In genomic region chr2:201406077-201406662, GRCh38 we compare ENCODE assay signal across 8 cellular contexts. TPM values are rescaled to one million over a fixed set of nuclear protein-coding genes. Genes with fewer than 3 reads are reported as not detected.
DNase-seq lines count a peak whose midpoint lies in the region; ATAC-seq and TF ChIP-seq lines count a peak whose summit lies in the region.

No MANE protein-coding gene starts in this region.

- 3 to 5% methylated on average over 3 of the region's 3 CpGs for WGBS in aorta, 2 donors

- H3K4me1 Mint-ChIP-seq in natural killer cell treated with Interleukin-12 subunit alpha and Interleukin-12 subunit beta and Interleukin-15 and Interleukin-18, amount 100 ng/mL, for 72 hours (ENCODE audit: low read depth in 2 of 2): peaks cover 12 to 27% of the 10 kb centered on the region in 2 donors
- H3K4me1 Mint-ChIP-seq in natural killer cell: peaks cover 11 to 21% of the 10 kb centered on the region in 2 donors
- H3K4me1 Mint-ChIP-seq in activated CD8-positive, alpha-beta T cell treated with anti-CD3 and anti-CD28 coated beads, Interleukin-2, amount 10 ng/mL, durations not matched to agents 7 days and 5 days (ENCODE audit: low read depth): peaks cover 53% of the 10 kb centered on the region

- intact Hi-C loops in natural killer cell (cut with micrococcal nuclease): no loop called here
- intact Hi-C loops in aorta (cut with DNase I): loop anchor here (2.0 to 5.0 kb wide), 2 partner anchors 45 to 46 kb away; partner anchors contain the start of genes STRADB (in 2 of the 2) and TRAK2 (in 2 of the 2)

- H3K36me3 Mint-ChIP-seq in natural killer cell treated with Interleukin-12 subunit alpha and Interleukin-12 subunit beta and Interleukin-15 and Interleukin-18, amount 100 ng/mL, for 72 hours: peaks cover 1% of the 10 kb centered on the region
- peaks cover 1% of the 10 kb centered on the region for H3K36me3 Mint-ChIP-seq in natural killer cell
- peaks cover 39% of the 10 kb centered on the region for H3K36me3 Mint-ChIP-seq in activated CD8-positive, alpha-beta T cell treated with anti-CD3 and anti-CD28 coated beads, Interleukin-2, amount 10 ng/mL, durations not matched to agents 7 days and 5 days (ENCODE audit: low read depth)

- TF ChIP-seq CTCF in natural killer cell (IDR thresholded peaks at IDR 0.05): no peak

- peaks cover 2 to 5% of the 10 kb centered on the region in 2 donors for H3K4me1 ChIP-seq in aorta (ENCODE audit: control insufficient read depth in 1 of 2, insufficient read depth in 2 of 2, low read length in 2 of 2)

- POLR2A ChIA-PET in activated CD8-positive, alpha-beta T cell treated with anti-CD3 and anti-CD28 coated beads, Interleukin-2, amount 10 ng/mL, durations not matched to agents 7 days and 5 days (lab: Charles Lee): interaction anchor here (0.7 to 1.9 kb wide), 2 partner anchors 45 to 146 kb away, joined by 3 to 10 read pairs; partner anchors contain the start of genes CASP8, STRADB and TRAK2

- H3K27ac Mint-ChIP-seq in natural killer cell treated with Interleukin-12 subunit alpha and Interleukin-12 subunit beta and Interleukin-15 and Interleukin-18, amount 100 ng/mL, for 72 hours: peak overlapping the region in 1 of 2 donors; percentile 53
- no peak overlapping the region for H3K27ac Mint-ChIP-seq in natural killer cell
- H3K27ac Mint-ChIP-seq in activated CD8-positive, alpha-beta T cell treated with anti-CD3 and anti-CD28 coated beads, Interleukin-2, amount 10 ng/mL, durations not matched to agents 7 days and 5 days: peak overlapping the region; percentile 27

- peak overlapping the region; percentile 5 for H3K4me3 Mint-ChIP-seq in natural killer cell treated with Interleukin-12 subunit alpha and Interleukin-12 subunit beta and Interleukin-15 and Interleukin-18, amount 100 ng/mL, for 72 hours
- H3K4me3 Mint-ChIP-seq in natural killer cell: no peak overlapping the region
- H3K4me3 Mint-ChIP-seq in activated CD8-positive, alpha-beta T cell treated with anti-CD3 and anti-CD28 coated beads, Interleukin-2, amount 10 ng/mL, durations not matched to agents 7 days and 5 days: peak overlapping the region; percentile 10

- H3K9me3 Mint-ChIP-seq in natural killer cell treated with Interleukin-12 subunit alpha and Interleukin-12 subunit beta and Interleukin-15 and Interleukin-18, amount 100 ng/mL, for 72 hours: no peaks in the 10 kb centered on the region
- H3K9me3 Mint-ChIP-seq in natural killer cell: no peaks in the 10 kb centered on the region
- no peaks in the 10 kb centered on the region for H3K9me3 Mint-ChIP-seq in activated CD8-positive, alpha-beta T cell treated with anti-CD3 and anti-CD28 coated beads, Interleukin-2, amount 10 ng/mL, durations not matched to agents 7 days and 5 days (ENCODE audit: insufficient read depth)

- ATAC-seq in natural killer cell treated with Interleukin-12 subunit alpha and Interleukin-12 subunit beta and Interleukin-15 and Interleukin-18, amount 100 ng/mL, for 72 hours: no peak
- no peak for ATAC-seq in natural killer cell
- peak; percentile 44 for ATAC-seq in activated CD8-positive, alpha-beta T cell treated with anti-CD3 and anti-CD28 coated beads, Interleukin-2, amount 10 ng/mL, durations not matched to agents 7 days and 5 days
- peak; percentile 74 for ATAC-seq in aorta (ENCODE audit: low FRiP score)
- ATAC-seq in GM21529 (IDR thresholded peaks at IDR 0.05; ENCODE audit: unreplicated experiment): no peak
- no peak for ATAC-seq in GM18511 (IDR thresholded peaks at IDR 0.05; ENCODE audit: unreplicated experiment)
- no peak for ATAC-seq in GM21381 (IDR thresholded peaks at IDR 0.05; ENCODE audit: unreplicated experiment)

- no peak for DNase-seq in natural killer cell treated with Interleukin-12 subunit alpha and Interleukin-12 subunit beta and Interleukin-15 and Interleukin-18, amount 100 ng/mL, for 72 hours (ENCODE audit: low spot score)
- DNase-seq in natural killer cell: no peak
- DNase-seq in activated CD8-positive, alpha-beta T cell treated with anti-CD3 and anti-CD28 coated beads, Interleukin-2, amount 10 ng/mL, durations not matched to agents 7 days and 5 days: no peak
- peak; percentile 58 for DNase-seq in inferior parietal cortex (ENCODE audit: extremely low spot score)
- DNase-seq in aorta: no peak

- no peaks in the 10 kb centered on the region for H3K27me3 Mint-ChIP-seq in natural killer cell treated with Interleukin-12 subunit alpha and Interleukin-12 subunit beta and Interleukin-15 and Interleukin-18, amount 100 ng/mL, for 72 hours
- no peaks in the 10 kb centered on the region for H3K27me3 Mint-ChIP-seq in natural killer cell (ENCODE audit: low read depth in 2 of 2)
- no peaks in the 10 kb centered on the region for H3K27me3 Mint-ChIP-seq in activated CD8-positive, alpha-beta T cell treated with anti-CD3 and anti-CD28 coated beads, Interleukin-2, amount 10 ng/mL, durations not matched to agents 7 days and 5 days (ENCODE audit: low read depth)

- no peaks in the 10 kb centered on the region for H3K36me3 ChIP-seq in aorta (ENCODE audit: control insufficient read depth in 1 of 2, insufficient read depth in 2 of 2, low read length in 1 of 2)

- no peak overlapping the region for H3K4me3 ChIP-seq in aorta (ENCODE audit: low read length in 2 of 2)

- no peaks in the 10 kb centered on the region for H3K27me3 ChIP-seq in aorta (ENCODE audit: control insufficient read depth in 1 of 2, insufficient read depth in 2 of 2, low read length in 1 of 2)

- H3K9me3 ChIP-seq in aorta (ENCODE audit: control insufficient read depth, low read length): no peaks in the 10 kb centered on the region

- CTCF ChIA-PET in activated CD8-positive, alpha-beta T cell treated with anti-CD3 and anti-CD28 coated beads, Interleukin-2, amount 10 ng/mL, durations not matched to agents 7 days and 5 days (lab: Charles Lee): interaction anchor here (1.1 to 3.1 kb wide), 5 partner anchors 8 to 288 kb away, joined by 3 to 15 read pairs (median 4); partner anchors contain the start of genes STRADB and TRAK2

- H3K27ac ChIP-seq in aorta (ENCODE audit: low read depth in 1 of 2, low read length in 2 of 2): no peak overlapping the region

RNA-seq across cellular contexts. Expression of gene TRAK2, which starts 45.1 kb away (rescaled TPM):
- total RNA-seq in natural killer cell treated with Interleukin-12 subunit alpha and Interleukin-12 subunit beta and Interleukin-15 and Interleukin-18, amount 100 ng/mL, for 72 hours: 10 to 100 TPM; 27.6 to 29.9 TPM
- total RNA-seq in natural killer cell (10 to 100 TPM; 19.2 to 29.4 (median 26.2) TPM), aorta (100 to 1,000 TPM in 1 of 2 donors, 10 to 100 TPM in 1; 84.7 to 119 TPM)
- total RNA-seq in activated CD8-positive, alpha-beta T cell treated with anti-CD3 and anti-CD28 coated beads, Interleukin-2, amount 10 ng/mL, durations not matched to agents 7 days and 5 days: 10 to 100 TPM; 51.3 to 53.0 TPM
- polyA plus RNA-seq in aorta: 100 to 1,000 TPM in 1 of 2 donors, 10 to 100 TPM in 1; 35.9 to 128 TPM

RNA-seq across cellular contexts. Expression of gene STRADB, which starts 45.4 kb away (rescaled TPM):
- 10 to 100 TPM; 11.8 to 21.3 TPM for total RNA-seq in natural killer cell treated with Interleukin-12 subunit alpha and Interleukin-12 subunit beta and Interleukin-15 and Interleukin-18, amount 100 ng/mL, for 72 hours
- total RNA-seq in natural killer cell (10 to 100 TPM; 11.8 to 15.3 (median 14.7) TPM), aorta (10 to 100 TPM; 15.7 to 17.7 TPM)
- 10 to 100 TPM; 26.8 to 30.3 TPM for total RNA-seq in activated CD8-positive, alpha-beta T cell treated with anti-CD3 and anti-CD28 coated beads, Interleukin-2, amount 10 ng/mL, durations not matched to agents 7 days and 5 days
- polyA plus RNA-seq in aorta: 10 to 100 TPM; 15.5 to 29.7 TPM

RNA-seq across cellular contexts. Expression of gene FLACC1, which starts 49.0 kb away (rescaled TPM):
- 1 to 10 TPM; 3.4 to 4.0 TPM for total RNA-seq in natural killer cell treated with Interleukin-12 subunit alpha and Interleukin-12 subunit beta and Interleukin-15 and Interleukin-18, amount 100 ng/mL, for 72 hours
- total RNA-seq in natural killer cell (1 to 10 TPM; 5.2 to 7.0 (median 6.8) TPM), aorta (1 to 10 TPM; 6.1 to 6.7 TPM)
- total RNA-seq in activated CD8-positive, alpha-beta T cell treated with anti-CD3 and anti-CD28 coated beads, Interleukin-2, amount 10 ng/mL, durations not matched to agents 7 days and 5 days: 1 to 10 TPM; 2.8 to 3.0 TPM
- polyA plus RNA-seq in aorta: 1 to 10 TPM in 1 of 2 donors, under 1 TPM in 1; 0.75 to 2.5 TPM

Comparison
In these comparisons a context has a peak if more than half of its experiments do, and no peak if none do; other contexts are left out.
1. ATAC-seq: peak in activated CD8-positive, alpha-beta T cell treated with anti-CD3 and anti-CD28 coated beads, Interleukin-2, amount 10 ng/mL, durations not matched to agents 7 days and 5 days (single experiment) and aorta (single experiment); none in natural killer cell treated with Interleukin-12 subunit alpha and Interleukin-12 subunit beta and Interleukin-15 and Interleukin-18, amount 100 ng/mL, for 72 hours (0 of 2), natural killer cell (0 of 3), GM21529 (single experiment), GM18511 (single experiment) and GM21381 (single experiment).